2 cellular contexts compared by ENCODE assay signal in the genomic region with DNA sequence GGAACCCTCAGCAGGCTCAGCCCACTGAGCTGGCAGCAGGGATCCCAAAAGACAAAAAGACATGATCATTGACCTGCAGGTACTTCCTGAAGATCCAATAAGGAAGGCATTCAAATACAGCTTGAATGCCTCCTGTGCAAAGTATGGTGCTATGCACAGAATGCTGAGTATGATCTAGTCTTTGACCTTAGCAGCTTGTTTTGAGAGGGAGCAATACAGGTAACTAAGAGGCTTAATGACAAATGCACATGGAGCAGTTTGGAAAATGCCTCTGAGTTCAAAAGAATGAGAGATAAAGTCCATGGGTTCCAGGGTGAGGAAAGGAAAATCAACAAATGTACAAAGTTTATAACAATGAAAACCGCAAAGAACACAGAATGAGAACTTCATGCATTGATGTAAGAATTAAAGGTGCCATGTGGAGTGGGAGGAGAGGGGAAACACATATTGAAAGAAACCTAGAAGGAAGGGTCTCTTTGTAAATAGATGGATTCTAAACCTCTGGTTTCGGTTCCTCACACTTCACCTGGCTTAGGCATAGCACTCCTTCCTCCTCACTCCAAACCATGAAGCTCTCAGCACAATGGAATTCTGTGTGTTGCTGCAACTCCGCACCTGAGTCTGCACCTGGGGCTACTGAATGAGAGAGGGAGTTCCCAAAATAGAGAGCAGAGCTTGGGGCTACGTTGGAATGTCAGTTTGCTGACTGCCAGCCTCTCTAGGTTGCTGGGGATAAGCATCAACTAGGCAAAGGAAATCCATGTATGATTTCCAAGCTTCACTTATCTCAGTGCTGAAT.
TF ChIP-seq lines count a peak whose summit lies in the region.

No MANE protein-coding gene starts in this region.

TF ChIP-seq in GM12891, 5 proteins besides CTCF, POLR2A, EP300 and RAD21 (continued from another document):
- no peak for TF ChIP-seq POLR2AphosphoS5 (IDR thresholded peaks at IDR 0.05; ENCODE audit: low read depth, low read length)

TF ChIP-seq in H1, 55 proteins besides CTCF, POLR2A, EP300 and RAD21 (continued from another document):
- TF ChIP-seq CEBPB (IDR thresholded peaks at IDR 0.05; ENCODE audit: low read depth, low read length) (0 out of 2 replicates have a peak, but pooled peaks have one; percentile 26), TEAD4 (IDR thresholded peaks at IDR 0.05; ENCODE audit: low read depth, low read length) (peak; percentile 56)
